1 cellular context compared by ENCODE assay signal in genomic region chrX:44657718-44658246, GRCh38.
TF ChIP-seq lines count a peak whose summit lies in the region.

No MANE protein-coding gene starts in this region.

TF ChIP-seq in HEK293, 187 proteins besides CTCF, POLR2A, EP300 and RAD21 (continued from another document):
- TF ChIP-seq ZNF518A (tag by site-specific recombination; conservative IDR thresholded peaks at IDR 0.05; ENCODE audit: low read depth) = peak; percentile 92
- peak; percentile 60 for TF ChIP-seq ZNF623 (tag by site-specific recombination; IDR thresholded peaks at IDR 0.05)
- TF ChIP-seq GLI2 (tag by site-specific recombination; IDR thresholded peaks at IDR 0.05; ENCODE audit: borderline replicate concordance, low read depth) = peak; percentile 25; the same call in 1 of the 2 replicates
- 0 out of 2 replicates have a peak, but pooled peaks have one; percentile 78 for TF ChIP-seq ZNF530 (tag by site-specific recombination; IDR thresholded peaks at IDR 0.05; ENCODE audit: low read depth)
- peak; percentile 95 for TF ChIP-seq ZNF140 (tag by site-specific recombination; IDR thresholded peaks at IDR 0.05)
- peak; percentile 78 for TF ChIP-seq ZBTB11 (tag by site-specific recombination; conservative IDR thresholded peaks at IDR 0.05; ENCODE audit: low read depth)
- 0 out of 2 replicates have a peak, but pooled peaks have one; percentile 25 for TF ChIP-seq ZNF341 (tag by site-specific recombination; IDR thresholded peaks at IDR 0.05; ENCODE audit: low read depth)
- TF ChIP-seq ZNF202 (tag by site-specific recombination; IDR thresholded peaks at IDR 0.05; ENCODE audit: borderline replicate concordance) = peak; percentile 78; the same call in 1 of the 2 replicates
- peak; percentile 90 for TF ChIP-seq ZNF266 (tag by site-specific recombination; IDR thresholded peaks at IDR 0.05; ENCODE audit: low read depth)
- TF ChIP-seq ATF2 (tag by site-specific recombination; IDR thresholded peaks at IDR 0.05; ENCODE audit: low read depth) = 0 out of 2 replicates have a peak, but pooled peaks have one; percentile 2
- TF ChIP-seq REST (tag by site-specific recombination; IDR thresholded peaks at IDR 0.05) = peak; percentile 41; the same call in 1 of the 2 replicates
- TF ChIP-seq ZNF426 (tag by site-specific recombination; IDR thresholded peaks at IDR 0.05) = peak; percentile 84
- peak; percentile 88 for TF ChIP-seq ZNF394 (tag by site-specific recombination; IDR thresholded peaks at IDR 0.05; ENCODE audit: borderline replicate concordance)
- TF ChIP-seq ZNF19 (tag by site-specific recombination; IDR thresholded peaks at IDR 0.05; ENCODE audit: low read depth) = peak; percentile 70; the same call in 1 of the 2 replicates
- peak; percentile 97 for TF ChIP-seq ZNF433 (tag by site-specific recombination; IDR thresholded peaks at IDR 0.05; ENCODE audit: low read depth)
- peak; percentile 35; the same call in 1 of the 2 replicates for TF ChIP-seq GFI1B (tag by site-specific recombination; IDR thresholded peaks at IDR 0.05)
- TF ChIP-seq ZNF580 (tag by site-specific recombination; IDR thresholded peaks at IDR 0.05) = peak; percentile 68; the same call in 1 of the 2 replicates
- peak; percentile 67 for TF ChIP-seq ZXDB (tag by site-specific recombination; IDR thresholded peaks at IDR 0.05)
- TF ChIP-seq ZNF555 (tag by site-specific recombination; conservative IDR thresholded peaks at IDR 0.05) = peak; percentile 76
- 0 out of 2 replicates have a peak, but pooled peaks have one; percentile 69 for TF ChIP-seq ZNF791 (tag by site-specific recombination; IDR thresholded peaks at IDR 0.05)
- TF ChIP-seq ZNF560 (tag by site-specific recombination; IDR thresholded peaks at IDR 0.05; ENCODE audit: borderline replicate concordance) = 0 out of 2 replicates have a peak, but pooled peaks have one; percentile 46
- peak; percentile 30; the same call in 1 of the 2 replicates for TF ChIP-seq KLF7 (tag by site-specific recombination; IDR thresholded peaks at IDR 0.05; ENCODE audit: borderline replicate concordance)
- 0 out of 2 replicates have a peak, but pooled peaks have one; percentile 40 for TF ChIP-seq ZNF664 (tag by site-specific recombination; IDR thresholded peaks at IDR 0.05)
- peak; percentile 72 for TF ChIP-seq ZNF610 (tag by site-specific recombination; IDR thresholded peaks at IDR 0.05; ENCODE audit: borderline replicate concordance)
- TF ChIP-seq ZNF514 (tag by site-specific recombination; IDR thresholded peaks at IDR 0.05) = peak; percentile 89
- TF ChIP-seq ZNF302 (tag by site-specific recombination; IDR thresholded peaks at IDR 0.05; ENCODE audit: low read depth) = peak; percentile 71; the same call in 1 of the 2 replicates
- peak; percentile 88 for TF ChIP-seq ZBTB8A (tag by site-specific recombination; IDR thresholded peaks at IDR 0.05)
- TF ChIP-seq ZNF354C (tag by site-specific recombination; IDR thresholded peaks at IDR 0.05; ENCODE audit: borderline replicate concordance, low read depth) = 0 out of 2 replicates have a peak, but pooled peaks have one; percentile 27
- TF ChIP-seq ZNF510 (tag by site-specific recombination; IDR thresholded peaks at IDR 0.05; ENCODE audit: insufficient replicate concordance) = peak; percentile 84
